Comparison of ENCODE assay signal across 21 cellular contexts in genomic region chr15:77076325-77076915, GRCh38.
"Had no signal": no experiment of that assay in that cellular context is flagged by ENCODE, and none has a peak within 500 bp of the region (broad histone marks: within the 10 kb centered on the region; RNA-seq: fewer than 3 reads in every experiment).

No MANE protein-coding gene starts in this region.

- H3K4me3 Mint-ChIP-seq: activated naive CD4-positive, alpha-beta T cell treated with anti-CD3 and anti-CD28 coated beads, Interleukin-2, amount 10 ng/mL, durations not matched to agents 7 days and 5 days; effector memory CD8-positive, alpha-beta T cell; memory B cell; natural killer cell; stimulated activated naive B cell treated with anti-CD40 and anti-IgM and Interleukin-4, amounts not matched to agents 10 μg/mL and 1 μg/mL and 100 μg/mL, for 72 hours; T-helper 1 cell treated with Interleukin-12 subunit alpha and Interleukin-12 subunit beta and Interleukin-4 antibody, amounts not matched to agents 30 μg/mL and 1 μg/mL, for 36 hours had no signal

- H3K9me3 Mint-ChIP-seq: activated naive CD4-positive, alpha-beta T cell treated with anti-CD3 and anti-CD28 coated beads, Interleukin-2, amount 10 ng/mL, durations not matched to agents 7 days and 5 days; effector memory CD8-positive, alpha-beta T cell; memory B cell; natural killer cell; stimulated activated naive B cell treated with anti-CD40 and anti-IgM and Interleukin-4, amounts not matched to agents 10 μg/mL and 1 μg/mL and 100 μg/mL, for 72 hours; T-helper 1 cell treated with Interleukin-12 subunit alpha and Interleukin-12 subunit beta and Interleukin-4 antibody, amounts not matched to agents 30 μg/mL and 1 μg/mL, for 36 hours had no signal

- DNase-seq: activated CD4-positive, CD25-positive, alpha-beta regulatory T cell treated with anti-CD3 and anti-CD28 coated beads, Interleukin-2, amount 50 U/mL, for 72 hours; activated CD8-positive, alpha-beta memory T cell treated with anti-CD3 and anti-CD28 coated beads for 24 hours; activated CD8-positive, alpha-beta memory T cell treated with anti-CD3 and anti-CD28 coated beads, Interleukin-2, amount 50 U/mL, for 48 hours; activated effector memory CD4-positive, alpha-beta T cell treated with Interleukin-2 at 50 U/mL for 16 hours; activated naive CD4-positive, alpha-beta T cell treated with anti-CD3 and anti-CD28 coated beads, Interleukin-2, amount 10 ng/mL, durations not matched to agents 7 days and 5 days; activated T-cell treated with anti-CD3 and anti-CD28 coated beads, Interleukin-2, amount 50 U/mL, for 48 hours; effector memory CD8-positive, alpha-beta T cell; foreskin fibroblast; glutamatergic neuron; kidney; left ventricle myocardium inferior; natural killer cell; pancreas; stimulated activated CD4-positive, alpha-beta T cell treated with anti-CD3 and anti-CD28 coated beads, Interleukin-4, amount 100 ng/mL, for 4 hours; stimulated activated naive B cell treated with anti-CD40 and anti-IgM and Interleukin-4, amounts not matched to agents 10 μg/mL and 1 μg/mL and 100 μg/mL, for 72 hours; tibial artery had no signal

- H3K36me3 Mint-ChIP-seq: activated naive CD4-positive, alpha-beta T cell treated with anti-CD3 and anti-CD28 coated beads, Interleukin-2, amount 10 ng/mL, durations not matched to agents 7 days and 5 days; memory B cell; natural killer cell; stimulated activated naive B cell treated with anti-CD40 and anti-IgM and Interleukin-4, amounts not matched to agents 10 μg/mL and 1 μg/mL and 100 μg/mL, for 72 hours had no signal

- H3K27me3 ChIP-seq: neutrophil, pancreas, tibial artery had no signal

- ATAC-seq: effector memory CD8-positive, alpha-beta T cell; natural killer cell; pancreas; sciatic nerve; stimulated activated naive B cell treated with anti-CD40 and anti-IgM and Interleukin-4, amounts not matched to agents 10 μg/mL and 1 μg/mL and 100 μg/mL, for 72 hours had no signal

- H3K4me3 ChIP-seq: left ventricle myocardium inferior, pancreas, tibial artery had no signal

- H3K27ac Mint-ChIP-seq: activated naive CD4-positive, alpha-beta T cell treated with anti-CD3 and anti-CD28 coated beads, Interleukin-2, amount 10 ng/mL, durations not matched to agents 7 days and 5 days; effector memory CD8-positive, alpha-beta T cell; memory B cell; natural killer cell; stimulated activated naive B cell treated with anti-CD40 and anti-IgM and Interleukin-4, amounts not matched to agents 10 μg/mL and 1 μg/mL and 100 μg/mL, for 72 hours; T-helper 1 cell treated with Interleukin-12 subunit alpha and Interleukin-12 subunit beta and Interleukin-4 antibody, amounts not matched to agents 30 μg/mL and 1 μg/mL, for 36 hours had no signal

- H3K27ac ChIP-seq: left ventricle myocardium inferior, neutrophil, pancreas, tibial artery, VCaP had no signal

- H3K27me3 Mint-ChIP-seq: memory B cell; stimulated activated naive B cell treated with anti-CD40 and anti-IgM and Interleukin-4, amounts not matched to agents 10 μg/mL and 1 μg/mL and 100 μg/mL, for 72 hours had no signal

- H3K9me3 ChIP-seq: left ventricle myocardium inferior, neutrophil, pancreas, tibial artery had no signal

- H3K4me1 ChIP-seq: left ventricle myocardium inferior, pancreas had no signal

- H3K36me3 ChIP-seq: left ventricle myocardium inferior, neutrophil, pancreas, tibial artery had no signal
